In the genomic region with DNA sequence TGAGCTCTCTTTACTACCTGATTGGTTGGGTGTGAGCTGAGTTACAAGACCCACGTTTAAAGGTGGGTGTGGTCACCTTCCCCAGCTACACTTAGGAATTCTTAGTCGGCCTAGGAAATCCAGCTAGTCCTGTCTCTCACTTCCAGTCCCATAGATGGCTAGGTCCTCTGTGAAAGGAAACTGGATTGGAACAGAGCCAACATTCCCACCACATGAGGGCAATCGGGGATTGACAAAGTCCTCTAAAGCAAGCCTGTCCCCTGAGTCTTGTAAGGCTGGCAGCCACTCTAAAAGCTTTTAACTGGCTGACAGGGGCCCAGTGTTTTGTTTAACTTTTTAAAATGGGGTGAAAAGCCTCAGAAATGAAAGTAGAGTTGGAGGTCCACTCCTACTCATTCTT, we compare ENCODE assay signal across 14 cellular contexts. TPM values are rescaled to one million over a fixed set of nuclear protein-coding genes. Genes with fewer than 3 reads are reported as not detected.
A peak's percentile ranks its signal among the peaks of the same experiment; 100 is the strongest.
DNase-seq lines count a peak whose midpoint lies in the region; TF ChIP-seq lines count a peak whose summit lies in the region.
"Had no signal": no experiment of that assay in that cellular context is flagged by ENCODE, and none has a peak within 500 bp of the region (broad histone marks: within the 10 kb centered on the region; RNA-seq: fewer than 3 reads in every experiment).

No MANE protein-coding gene starts in this region.

- intact Hi-C loops in activated CD4-positive, alpha-beta T cell treated with anti-CD3 and anti-CD28 coated beads, Interleukin-2, amount 10 ng/mL, durations not matched to agents 24 days and 14 days (cut with micrococcal nuclease): no loop called here

- H3K36me3 ChIP-seq in OCI-LY1 (ENCODE audit: insufficient read depth, low read length): no peaks in the 10 kb centered on the region
- H3K36me3 ChIP-seq in endodermal cell (ENCODE audit: control insufficient read depth, insufficient read depth, low read length): peaks cover 10% of the 10 kb centered on the region

- no peak overlapping the region for H3K4me3 ChIP-seq in OCI-LY1 (ENCODE audit: low read depth, low read length, poor library complexity, severe bottlenecking)
- peak overlapping the region; percentile 55 for H3K4me3 ChIP-seq in endodermal cell (ENCODE audit: low read length)
- H3K4me3 ChIP-seq: PC-9 had no signal

- no peak overlapping the region for H3K4me3 Mint-ChIP-seq in activated CD4-positive, alpha-beta T cell treated with anti-CD3 and anti-CD28 coated beads, Interleukin-2, amount 10 ng/mL, durations not matched to agents 24 days and 14 days
- H3K4me3 Mint-ChIP-seq in endodermal cell (no peak overlapping the region), progenitor cell of endocrine pancreas (ENCODE audit: low read depth) (no peak overlapping the region)

- H3K4me1 ChIP-seq in OCI-LY1 (ENCODE audit: insufficient read depth, low read length, severe bottlenecking) (peaks cover 11% of the 10 kb centered on the region), endodermal cell (ENCODE audit: control insufficient read depth, insufficient read depth, low read length) (peaks cover 5% of the 10 kb centered on the region)

- no peak for DNase-seq in activated CD4-positive, alpha-beta T cell treated with anti-CD3 and anti-CD28 coated beads, Interleukin-2, amount 10 ng/mL, durations not matched to agents 24 days and 14 days
- DNase-seq in activated CD4-positive, alpha-beta T cell treated with anti-CD3 and anti-CD28 coated beads, Interleukin-2, amount 50 U/mL, for 4 hours: no peak
- no peak for DNase-seq in endodermal cell
- DNase-seq in progenitor cell of endocrine pancreas (ENCODE audit: low spot score, unreplicated experiment): no peak
- no peak for DNase-seq in 8988T
- DNase-seq in NCI-H2171 (lab: John Stamatoyannopoulos, UW): no peak
- DNase-seq: COR-L47, MV-4-11, NCI-H1417 treated with DMSO at 0.1 percent for 48 hours, NCI-H1930, NCI-H524, PC-9 had no signal

- H3F3A ChIP-seq in OCI-LY1 (ENCODE audit: insufficient read depth, low read length): no peaks in the 10 kb centered on the region

- no peaks in the 10 kb centered on the region for H4K20me1 ChIP-seq in OCI-LY1 (ENCODE audit: insufficient read depth, low read length)

- peaks cover 4% of the 10 kb centered on the region for H3K4me1 Mint-ChIP-seq in activated CD4-positive, alpha-beta T cell treated with anti-CD3 and anti-CD28 coated beads, Interleukin-2, amount 10 ng/mL, durations not matched to agents 24 days and 14 days
- peaks cover 2% of the 10 kb centered on the region for H3K4me1 Mint-ChIP-seq in endodermal cell
- peaks cover 10% of the 10 kb centered on the region for H3K4me1 Mint-ChIP-seq in progenitor cell of endocrine pancreas (ENCODE audit: low read depth)

- H3K36me3 Mint-ChIP-seq in activated CD4-positive, alpha-beta T cell treated with anti-CD3 and anti-CD28 coated beads, Interleukin-2, amount 10 ng/mL, durations not matched to agents 24 days and 14 days (ENCODE audit: low read depth): peaks cover 40% of the 10 kb centered on the region
- peaks cover 31% of the 10 kb centered on the region for H3K36me3 Mint-ChIP-seq in endodermal cell (ENCODE audit: low read depth)
- H3K36me3 Mint-ChIP-seq in progenitor cell of endocrine pancreas (ENCODE audit: insufficient read depth): peaks cover 50% of the 10 kb centered on the region

- H2AFZ ChIP-seq in OCI-LY1 (ENCODE audit: low read length): no peak overlapping the region
- H2AFZ ChIP-seq: PC-9 had no signal

- H3K9ac ChIP-seq in OCI-LY1 (ENCODE audit: low read length) (no peak overlapping the region), endodermal cell (ENCODE audit: extremely low read depth, low read length, poor library complexity, severe bottlenecking) (no peak overlapping the region)

- no peaks in the 10 kb centered on the region for H3K27me3 ChIP-seq in OCI-LY1 (ENCODE audit: insufficient read depth, low read length)
- no peaks in the 10 kb centered on the region for H3K27me3 ChIP-seq in endodermal cell (ENCODE audit: control insufficient read depth, insufficient read depth, low read length, poor library complexity, severe bottlenecking)

- H3K27me3 Mint-ChIP-seq in activated CD4-positive, alpha-beta T cell treated with anti-CD3 and anti-CD28 coated beads, Interleukin-2, amount 10 ng/mL, durations not matched to agents 24 days and 14 days: no peaks in the 10 kb centered on the region
- no peaks in the 10 kb centered on the region for H3K27me3 Mint-ChIP-seq in endodermal cell (ENCODE audit: insufficient read depth)
- no peaks in the 10 kb centered on the region for H3K27me3 Mint-ChIP-seq in progenitor cell of endocrine pancreas

- no peak for TF ChIP-seq CTCF in OCI-LY1 (IDR thresholded peaks at IDR 0.05; ENCODE audit: low read length)
- TF ChIP-seq CTCF in endodermal cell (conservative IDR thresholded peaks at IDR 0.05): no peak
- TF ChIP-seq CTCF in progenitor cell of endocrine pancreas (IDR thresholded peaks at IDR 0.05; ENCODE audit: unreplicated experiment): no peak

- no peak overlapping the region for H3K4me2 ChIP-seq in OCI-LY1 (ENCODE audit: low read length)
- H3K4me2 ChIP-seq: PC-9 had no signal

- peak overlapping the region; percentile 41 for H3K27ac ChIP-seq in OCI-LY1 (ENCODE audit: low read depth, low read length, poor library complexity, severe bottlenecking)
- H3K27ac ChIP-seq in endodermal cell (ENCODE audit: low read depth, low read length): no peak overlapping the region
- H3K27ac ChIP-seq: HL-60, PC-9 had no signal

- 84 to 90% methylated on average over 3 of the region's 3 CpGs for WGBS in endodermal cell (ENCODE audit: insufficient coverage in 1 of 2, insufficient read length in 1 of 2), 2 experiments

- H3K9me2 ChIP-seq in OCI-LY1 (ENCODE audit: low read depth, low read length): no peaks in the 10 kb centered on the region

- no peaks in the 10 kb centered on the region for H3K79me2 ChIP-seq in OCI-LY1 (ENCODE audit: insufficient read depth, low read length)

- peak overlapping the region; percentile 66 for H3K27ac Mint-ChIP-seq in activated CD4-positive, alpha-beta T cell treated with anti-CD3 and anti-CD28 coated beads, Interleukin-2, amount 10 ng/mL, durations not matched to agents 24 days and 14 days
- no peak overlapping the region for H3K27ac Mint-ChIP-seq in endodermal cell
- peak overlapping the region; percentile 63 for H3K27ac Mint-ChIP-seq in progenitor cell of endocrine pancreas

- H3K9me3 ChIP-seq in OCI-LY1 (ENCODE audit: low read length) (peaks cover 28% of the 10 kb centered on the region), endodermal cell (ENCODE audit: control insufficient read depth, low read length) (peaks cover 87% of the 10 kb centered on the region)

- H3K9me3 Mint-ChIP-seq in activated CD4-positive, alpha-beta T cell treated with anti-CD3 and anti-CD28 coated beads, Interleukin-2, amount 10 ng/mL, durations not matched to agents 24 days and 14 days: peaks cover 24% of the 10 kb centered on the region
- H3K9me3 Mint-ChIP-seq in endodermal cell: peaks cover 79% of the 10 kb centered on the region
- H3K9me3 Mint-ChIP-seq in progenitor cell of endocrine pancreas (ENCODE audit: low read depth): peaks cover 46% of the 10 kb centered on the region

RNA-seq across cellular contexts. Expression of gene CROT, which starts 15.1 kb away (rescaled TPM):
- 6.2 and 7.1 TPM in 2 replicates for total RNA-seq in activated CD4-positive, alpha-beta T cell treated with anti-CD3 and anti-CD28 coated beads, Interleukin-2, amount 10 ng/mL, durations not matched to agents 24 days and 14 days
- total RNA-seq in endodermal cell (10 to 100 TPM in 1 of 2 donors, 1 to 10 TPM in 1; 6.3 to 11.0 TPM), progenitor cell of endocrine pancreas (18.1 and 20.9 TPM in 2 replicates)
- 12.5 TPM for polyA plus RNA-seq in endodermal cell (2013, experiment 1 of 2)
- polyA plus RNA-seq in endodermal cell (2013, experiment 2 of 2): 10.3 TPM
